ENCODE assay signal across 11 cellular contexts in genomic region chr19:51127755-51128154, GRCh38. TPM values are rescaled to one million over a fixed set of nuclear protein-coding genes. Genes with fewer than 3 reads are reported as not detected.
DNase-seq lines count a peak whose midpoint lies in the region; ATAC-seq, FAIRE-seq and TF ChIP-seq lines count a peak whose summit lies in the region.
"Had no signal": no experiment of that assay in that cellular context is flagged by ENCODE, and none has a peak within 500 bp of the region (broad histone marks: within the 10 kb centered on the region; RNA-seq: fewer than 3 reads in every experiment).

No MANE protein-coding gene starts in this region.

- peak; percentile 53; the same call in 1 of the 2 replicates for ATAC-seq in PC-3
- ATAC-seq in GM21528 (IDR thresholded peaks at IDR 0.05; ENCODE audit: low FRiP score, unreplicated experiment) = no peak
- no peak for ATAC-seq in HG02970 (IDR thresholded peaks at IDR 0.05; ENCODE audit: low FRiP score, unreplicated experiment)

- H3K36me3 ChIP-seq in PC-3 (ENCODE audit: low read depth, low read length) (no peaks in the 10 kb centered on the region), endothelial cell of umbilical vein (ENCODE audit: control insufficient read depth in 2 of 2, extremely low read depth in 1 of 2, insufficient read depth in 2 of 2, low read length in 2 of 2) (no peaks in the 10 kb centered on the region)

- no peaks in the 10 kb centered on the region for H3F3A ChIP-seq in PC-3 (ENCODE audit: low read length, unreplicated experiment)

- dilution Hi-C loops in endothelial cell of umbilical vein (cut with MboI; ENCODE audit: extremely low pct_ligation_motif_present, low sequenced_read_pairs) = no loop called here

- H4K20me1 ChIP-seq in PC-3 (ENCODE audit: low read length) (no peaks in the 10 kb centered on the region), endothelial cell of umbilical vein (replicated peaks; ENCODE audit: control insufficient read depth, extremely low read depth, insufficient read depth, low read length) (no peaks in the 10 kb centered on the region)

- H3K9me2 ChIP-seq in PC-3 (replicated peaks; ENCODE audit: low read length) = no peaks in the 10 kb centered on the region

- H3K27me3 ChIP-seq in PC-3 (ENCODE audit: low read length) (no peaks in the 10 kb centered on the region), endothelial cell of umbilical vein (ENCODE audit: control insufficient read depth in 2 of 2, insufficient read depth in 2 of 2, low read length in 2 of 2) (no peaks in the 10 kb centered on the region)

- peak overlapping the region; percentile 37; the same call in 1 of the 2 replicates for H3K4me2 ChIP-seq in PC-3 (ENCODE audit: low read length)
- H3K4me2 ChIP-seq in endothelial cell of umbilical vein (ENCODE audit: insufficient read depth, low read length) = no peak overlapping the region

- CTCF ChIA-PET in PC-3 (lab: Charles Lee) = no interaction called here
- CTCF ChIA-PET in endothelial cell of umbilical vein (lab: Charles Lee) = interaction anchor here (1.9 kb wide), 1 partner anchor 107 kb away, joined by 5 read pairs; no protein-coding TSS in a partner anchor

- no peaks in the 10 kb centered on the region for H3K9me1 ChIP-seq in endothelial cell of umbilical vein (replicated peaks; ENCODE audit: control insufficient read depth, extremely low read depth, insufficient read depth, low read length)

- H2AFZ ChIP-seq in PC-3 (ENCODE audit: low read length) = no peak overlapping the region
- H2AFZ ChIP-seq in endothelial cell of umbilical vein (ENCODE audit: low read depth, low read length) = no peak overlapping the region

- TF ChIP-seq CTCF in PC-3 (conservative IDR thresholded peaks at IDR 0.05; ENCODE audit: low read depth, low read length) (no peak), endothelial cell of umbilical vein (IDR thresholded peaks at IDR 0.05; ENCODE audit: extremely low read depth in 1 of 2, insufficient read depth in 1 of 2, low read depth in 1 of 2, low read length in 2 of 2) (no peak), GM13976 (IDR thresholded peaks at IDR 0.05; ENCODE audit: borderline replicate concordance, control extremely low read depth, extremely low read depth, insufficient read depth, missing control alignments) (no peak)

- intact Hi-C loops in PC-3 (cut with micrococcal nuclease) (no loop called here), endothelial cell of umbilical vein (cut with micrococcal nuclease) (no loop called here), posterior vena cava (cut with DNase I) (no loop called here)

- in situ Hi-C loops in GM13976 (cut with MboI; ENCODE audit: low sequenced_read_pairs, unreplicated experiment) = no loop called here

- H3K79me2 ChIP-seq in PC-3 (ENCODE audit: low read length) (no peaks in the 10 kb centered on the region), endothelial cell of umbilical vein (ENCODE audit: control insufficient read depth, insufficient read depth, low read length) (no peaks in the 10 kb centered on the region)

- H3K4me3 ChIP-seq in PC-3 (ENCODE audit: low read length) (no peak overlapping the region), endothelial cell of umbilical vein (replicated peaks in 1 of 3; ENCODE audit: insufficient read depth in 1 of 3, low read depth in 1 of 3, low read length in 3 of 3) (no peak overlapping the region)

- H3K9ac ChIP-seq in PC-3 (ENCODE audit: low read length) (no peak overlapping the region), endothelial cell of umbilical vein (replicated peaks; ENCODE audit: extremely low read depth, insufficient read depth, low read length) (no peak overlapping the region)

- peak; percentile 48 for FAIRE-seq in endothelial cell of umbilical vein (lab: Jason Lieb, UNC)

- POLR2A ChIA-PET in PC-3 (lab: Charles Lee; ENCODE audit: unreplicated experiment) (no interaction called here), endothelial cell of umbilical vein (lab: Charles Lee) (no interaction called here)

- H3K27ac ChIP-seq in PC-3 (ENCODE audit: low read length) = no peak overlapping the region
- no peak overlapping the region for H3K27ac ChIP-seq in endothelial cell of umbilical vein (ENCODE audit: insufficient read depth, low read depth, low read length)

- H3K9me3 ChIP-seq in PC-3 (ENCODE audit: low read length) (no peaks in the 10 kb centered on the region), endothelial cell of umbilical vein (replicated peaks; ENCODE audit: control insufficient read depth, insufficient read depth, low read length) (no peaks in the 10 kb centered on the region)

- H3K4me1 ChIP-seq in PC-3 (ENCODE audit: insufficient read depth, low read length) (peaks cover 25% of the 10 kb centered on the region), endothelial cell of umbilical vein (ENCODE audit: control insufficient read depth, extremely low read depth, insufficient read depth, low read length) (peaks cover 8% of the 10 kb centered on the region)

- no TSS peak for BruUV-seq in PC-3 (replicated peaks; lab: Mats Ljungman, UMichigan)
- BruUV-seq in endothelial cell of umbilical vein (replicated peaks; lab: Mats Ljungman, UMichigan) = no TSS peak

- TF ChIP-seq POLR2A in endothelial cell of umbilical vein (IDR thresholded peaks at IDR 0.05; ENCODE audit: low read depth, low read length) = no peak

- DNase-seq in GDM1 (lab: John Stamatoyannopoulos, UW) = peak; percentile 84
- peak; percentile 72 for DNase-seq in PC-3
- DNase-seq in endothelial cell of umbilical vein (ENCODE audit: low read depth, low spot score) = no peak
- peak; percentile 79 for DNase-seq in posterior vena cava (ENCODE audit: low spot score)
- no peak for DNase-seq in GM13976 (ENCODE audit: low spot score)
- no peak for DNase-seq in DMS114 treated with DMSO at 0.1 percent for 48 hours (lab: John Stamatoyannopoulos, UW; ENCODE audit: unreplicated experiment)
- DNase-seq: foreskin melanocyte, NCI-H2171 treated with DMSO at 0.1 percent for 48 hours had no signal

TF ChIP-seq in endothelial cell of umbilical vein, 7 proteins besides CTCF, POLR2A, EP300 and RAD21:
- TF ChIP-seq FOS (IDR thresholded peaks at IDR 0.05; ENCODE audit: borderline replicate concordance, insufficient read depth, low read length) = peak; percentile 29
- TF ChIP-seq POLR2AphosphoS5 (IDR thresholded peaks at IDR 0.05; ENCODE audit: insufficient read depth, low read depth, low read length) = no peak

RNA-seq across cellular contexts. Expression of gene SIGLEC9, which starts 3.0 kb away (rescaled TPM):
- total RNA-seq in PC-3 (2014; rRNA removed) (not detected in 2 replicates), endothelial cell of umbilical vein (not detected in 2 replicates), posterior vena cava (10 to 100 TPM in 1 of 2 donors, 1 to 10 TPM in 1; 8.7 to 12.6 TPM)
- not detected in 2 replicates for polyA plus RNA-seq in endothelial cell of umbilical vein
- polyA plus RNA-seq in endothelial cell of umbilical vein (2011; cell fraction: cytosol; rRNA removed) = not detected in 2 replicates
- polyA plus RNA-seq in endothelial cell of umbilical vein (2011; cell fraction: nucleus; rRNA removed) = not detected in 2 replicates
- polyA plus RNA-seq in endothelial cell of umbilical vein (2012) = not detected in 2 replicates
- polyA minus RNA-seq in endothelial cell of umbilical vein = not detected in 2 replicates
- not detected for polyA minus RNA-seq in endothelial cell of umbilical vein (2011; cell fraction: cytosol; rRNA and poly(A)+ RNA removed)
- polyA minus RNA-seq in endothelial cell of umbilical vein (2011; cell fraction: nucleus; rRNA and poly(A)+ RNA removed) = not detected in 2 replicates
- total RNA-seq: neural crest cell had no signal

RNA-seq across cellular contexts. Expression of gene SIGLEC7, which starts 14.3 kb away (rescaled TPM):
- total RNA-seq in PC-3 (2014; rRNA removed) (not detected in 2 replicates), endothelial cell of umbilical vein (not detected in 2 replicates), posterior vena cava (1 to 10 TPM; 1.8 to 5.5 TPM)
- not detected in 2 replicates for polyA plus RNA-seq in endothelial cell of umbilical vein
- not detected in 2 replicates for polyA plus RNA-seq in endothelial cell of umbilical vein (2011; cell fraction: cytosol; rRNA removed)
- polyA plus RNA-seq in endothelial cell of umbilical vein (2011; cell fraction: nucleus; rRNA removed) = not detected in 2 replicates
- not detected in 2 replicates for polyA plus RNA-seq in endothelial cell of umbilical vein (2012)
- not detected in 2 replicates for polyA minus RNA-seq in endothelial cell of umbilical vein
- not detected for polyA minus RNA-seq in endothelial cell of umbilical vein (2011; cell fraction: cytosol; rRNA and poly(A)+ RNA removed)
- polyA minus RNA-seq in endothelial cell of umbilical vein (2011; cell fraction: nucleus; rRNA and poly(A)+ RNA removed) = not detected in 2 replicates
- total RNA-seq: neural crest cell had no signal

RNA-seq across cellular contexts. Expression of gene CTU1, which starts 19.5 kb away (rescaled TPM):
- total RNA-seq in PC-3 (2014; rRNA removed) = 29.0 and 40.8 TPM in 2 replicates
- total RNA-seq in endothelial cell of umbilical vein = 8.2 and 8.7 TPM in 2 replicates
- polyA plus RNA-seq in endothelial cell of umbilical vein = 6.1 and 7.0 TPM in 2 replicates
- polyA plus RNA-seq in endothelial cell of umbilical vein (2011; cell fraction: cytosol; rRNA removed) = 2.3 and 3.7 TPM in 2 replicates
- 3.4 and 3.9 TPM in 2 replicates for polyA plus RNA-seq in endothelial cell of umbilical vein (2011; cell fraction: nucleus; rRNA removed)
- 2.4 and 5.3 TPM in 2 replicates for polyA plus RNA-seq in endothelial cell of umbilical vein (2012)
- polyA minus RNA-seq in endothelial cell of umbilical vein = 1.6 and 3.0 TPM in 2 replicates
- 10.1 TPM for polyA minus RNA-seq in endothelial cell of umbilical vein (2011; cell fraction: cytosol; rRNA and poly(A)+ RNA removed)
- 1.5 and 2.6 TPM in 2 replicates for polyA minus RNA-seq in endothelial cell of umbilical vein (2011; cell fraction: nucleus; rRNA and poly(A)+ RNA removed)
- total RNA-seq in posterior vena cava = 1 to 10 TPM; 3.7 to 5.0 TPM

RNA-seq across cellular contexts. Expression of gene KLK14, which starts 45.1 kb away (rescaled TPM):
- total RNA-seq in PC-3 (2014; rRNA removed) = not detected in 2 replicates
- not detected in 2 replicates for total RNA-seq in endothelial cell of umbilical vein
- polyA plus RNA-seq in endothelial cell of umbilical vein = 0.10 and 0.12 TPM in 2 replicates
- 0.08 TPM in 1 of 2 replicates, not detected in the other for polyA plus RNA-seq in endothelial cell of umbilical vein (2011; cell fraction: cytosol; rRNA removed)
- polyA plus RNA-seq in endothelial cell of umbilical vein (2011; cell fraction: nucleus; rRNA removed) = 0.22 and 0.25 TPM in 2 replicates
- polyA plus RNA-seq in endothelial cell of umbilical vein (2012) = 0.25 TPM in 1 of 2 replicates, not detected in the other
- not detected in 2 replicates for polyA minus RNA-seq in endothelial cell of umbilical vein
- polyA minus RNA-seq in endothelial cell of umbilical vein (2011; cell fraction: cytosol; rRNA and poly(A)+ RNA removed) = 0.92 TPM
- not detected in 2 replicates for polyA minus RNA-seq in endothelial cell of umbilical vein (2011; cell fraction: nucleus; rRNA and poly(A)+ RNA removed)
- total RNA-seq in posterior vena cava = not detected

Comparison
In these comparisons a context has a peak if more than half of its experiments do, and no peak if none do; other contexts are left out.
1. DNase-seq: peak in GDM1 (single experiment), PC-3 (single experiment) and posterior vena cava (single experiment); none in endothelial cell of umbilical vein (single experiment), GM13976 (single experiment) and DMS114 treated with DMSO at 0.1 percent for 48 hours (single experiment).